In the genomic region with DNA sequence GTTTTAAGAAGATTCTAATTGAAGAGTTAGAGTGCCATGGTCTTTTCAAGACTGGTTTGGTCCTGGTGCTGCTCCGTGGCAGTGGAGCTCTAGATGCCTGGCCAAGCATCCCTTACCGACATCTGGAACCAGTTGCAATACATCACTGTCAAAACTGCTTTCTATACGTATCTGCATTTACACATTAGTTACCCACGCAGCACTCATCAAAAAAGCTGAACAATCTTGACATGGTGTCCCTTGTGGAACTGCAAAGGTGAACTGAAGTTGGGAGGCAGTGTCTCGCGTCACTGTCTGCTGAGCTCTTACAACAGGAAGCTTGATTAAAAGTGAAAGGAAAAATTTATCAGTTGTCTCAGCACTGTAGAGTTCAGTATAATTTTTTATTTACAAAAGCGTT, we compare ENCODE assay signal across 9 cellular contexts.
DNase-seq lines count a peak whose midpoint lies in the region; ATAC-seq and TF ChIP-seq lines count a peak whose summit lies in the region.
"Had no signal": no experiment of that assay in that cellular context is flagged by ENCODE, and none has a peak within 500 bp of the region (broad histone marks: within the 10 kb centered on the region; RNA-seq: fewer than 3 reads in every experiment).

No MANE protein-coding gene starts in this region.

- H3K9me3 ChIP-seq in Peyer's patch (no peaks in the 10 kb centered on the region), liver (ENCODE audit: control insufficient read depth in 4 of 4, low read length in 3 of 4) (no peaks in the 10 kb centered on the region)

- peak overlapping the region in 3 of 4 donors; percentile 23 to 32 (median 26) for H3K4me3 ChIP-seq in Peyer's patch
- H3K4me3 ChIP-seq in liver (ENCODE audit: low read depth in 1 of 3, low read length in 3 of 3): peak overlapping the region; percentile 63 to 69 (median 64)

- DNase-seq in NCI-H2227 (lab: John Stamatoyannopoulos, UW; ENCODE audit: unreplicated experiment): peak; percentile 3
- DNase-seq in NCI-H2227 treated with DMSO at 0.1 percent for 48 hours (lab: John Stamatoyannopoulos, UW): no peak
- peak in 2 of 3 donors; percentile 68 to 75 for DNase-seq in Peyer's patch
- DNase-seq in activated naive CD8-positive, alpha-beta T cell treated with anti-CD3 and anti-CD28 coated beads, Interleukin-2, amount 50 U/mL, for 24 hours: peak; percentile 31
- DNase-seq in stimulated activated CD8-positive, alpha-beta memory T cell treated with anti-CD3 and anti-CD28 coated beads, Interleukin-7, amount 100 ng/mL, for 24 hours (ENCODE audit: low read depth): peak; percentile 6
- DNase-seq in NCI-H146 treated with DMSO at 0.1 percent for 48 hours (lab: John Stamatoyannopoulos, UW; ENCODE audit: unreplicated experiment): no peak

- peak overlapping the region; percentile 13 to 41 for H3K9ac ChIP-seq in liver (ENCODE audit: low read depth in 1 of 2, low read length in 2 of 2)

- H3K4me1 ChIP-seq in Peyer's patch: no peaks in the 10 kb centered on the region
- H3K4me1 ChIP-seq in liver (ENCODE audit: control insufficient read depth in 4 of 4, insufficient read depth in 4 of 4, low read length in 3 of 4): peaks cover 2 to 5% (median 4%) of the 10 kb centered on the region in 4 donors

- no peak for TF ChIP-seq POLR2A in Peyer's patch (IDR thresholded peaks at IDR 0.05)

- TF ChIP-seq CTCF in Peyer's patch (IDR thresholded peaks at IDR 0.05) (no peak), liver (IDR thresholded peaks at IDR 0.05; ENCODE audit: low read depth, low read length, missing input control) (no peak)

- H3K36me3 ChIP-seq in Peyer's patch (no peaks in the 10 kb centered on the region), liver (ENCODE audit: control insufficient read depth in 4 of 4, insufficient read depth in 3 of 4, low read depth in 1 of 4, low read length in 3 of 4) (no peaks in the 10 kb centered on the region)

- H3K27me3 ChIP-seq in Peyer's patch (no peaks in the 10 kb centered on the region), liver (ENCODE audit: control insufficient read depth in 4 of 4, insufficient read depth in 4 of 4, low read length in 3 of 4) (no peaks in the 10 kb centered on the region)

- H3K27ac Mint-ChIP-seq in activated naive CD8-positive, alpha-beta T cell treated with anti-CD3 and anti-CD28 coated beads, Interleukin-2, amount 50 U/mL, for 24 hours: peak overlapping the region; percentile 73

- TF ChIP-seq RAD21 in liver (IDR thresholded peaks at IDR 0.05): peak; percentile 29 to 40

- peak overlapping the region; percentile 23 to 59 (median 54) for H3K27ac ChIP-seq in Peyer's patch
- H3K27ac ChIP-seq in liver (ENCODE audit: low read depth in 1 of 2, low read length in 2 of 2): peak overlapping the region; percentile 40 to 52
- H3K27ac ChIP-seq: VCaP had no signal

- H3K4me1 Mint-ChIP-seq in activated naive CD8-positive, alpha-beta T cell treated with anti-CD3 and anti-CD28 coated beads, Interleukin-2, amount 50 U/mL, for 24 hours: peaks cover 29% of the 10 kb centered on the region

- 12% methylated on average over 7 of the region's 7 CpGs for WGBS in liver

- no peaks in the 10 kb centered on the region for H3K27me3 Mint-ChIP-seq in activated naive CD8-positive, alpha-beta T cell treated with anti-CD3 and anti-CD28 coated beads, Interleukin-2, amount 50 U/mL, for 24 hours

- H3K4me3 Mint-ChIP-seq in activated naive CD8-positive, alpha-beta T cell treated with anti-CD3 and anti-CD28 coated beads, Interleukin-2, amount 50 U/mL, for 24 hours: peak overlapping the region; percentile 83

- peaks cover 1% of the 10 kb centered on the region for H3K36me3 Mint-ChIP-seq in activated naive CD8-positive, alpha-beta T cell treated with anti-CD3 and anti-CD28 coated beads, Interleukin-2, amount 50 U/mL, for 24 hours (ENCODE audit: low read depth)

- no peaks in the 10 kb centered on the region for H3K9me3 Mint-ChIP-seq in activated naive CD8-positive, alpha-beta T cell treated with anti-CD3 and anti-CD28 coated beads, Interleukin-2, amount 50 U/mL, for 24 hours

- ATAC-seq in activated naive CD8-positive, alpha-beta T cell treated with anti-CD3 and anti-CD28 coated beads, Interleukin-2, amount 50 U/mL, for 24 hours: peak; percentile 97
- no peak for ATAC-seq in HG02588 (IDR thresholded peaks at IDR 0.05; ENCODE audit: unreplicated experiment)

TF ChIP-seq in liver, 16 proteins besides CTCF, POLR2A, EP300 and RAD21:
- TF ChIP-seq GABPA (IDR thresholded peaks at IDR 0.05 in 1 of 2, conservative IDR thresholded peaks at IDR 0.05 in 1 of 2) (no peak), TAF1 (conservative IDR thresholded peaks at IDR 0.05) (no peak), EGR1 (IDR thresholded peaks at IDR 0.05; ENCODE audit: low read depth in 2 of 2) (no peak), JUND (IDR thresholded peaks at IDR 0.05) (peak in 1 of 2 donors; percentile 7), YY1 (IDR thresholded peaks at IDR 0.05) (peak; percentile 60)
- TF ChIP-seq, protein P1, sequence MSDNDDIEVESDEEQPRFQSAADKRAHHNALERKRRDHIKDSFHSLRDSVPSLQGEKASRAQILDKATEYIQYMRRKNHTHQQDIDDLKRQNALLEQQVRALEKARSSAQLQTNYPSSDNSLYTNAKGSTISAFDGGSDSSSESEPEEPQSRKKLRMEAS (IDR thresholded peaks at IDR 0.05): no peak

Comparison
In these comparisons a context has a peak if more than half of its experiments do, and no peak if none do; other contexts are left out.
1. DNase-seq: peak in NCI-H2227 (single experiment), Peyer's patch (2 of 3), activated naive CD8-positive, alpha-beta T cell treated with anti-CD3 and anti-CD28 coated beads, Interleukin-2, amount 50 U/mL, for 24 hours (single experiment) and stimulated activated CD8-positive, alpha-beta memory T cell treated with anti-CD3 and anti-CD28 coated beads, Interleukin-7, amount 100 ng/mL, for 24 hours (single experiment); none in NCI-H2227 treated with DMSO at 0.1 percent for 48 hours (single experiment) and NCI-H146 treated with DMSO at 0.1 percent for 48 hours (single experiment).